ENCODE assay signal across 8 cellular contexts in the genomic region with DNA sequence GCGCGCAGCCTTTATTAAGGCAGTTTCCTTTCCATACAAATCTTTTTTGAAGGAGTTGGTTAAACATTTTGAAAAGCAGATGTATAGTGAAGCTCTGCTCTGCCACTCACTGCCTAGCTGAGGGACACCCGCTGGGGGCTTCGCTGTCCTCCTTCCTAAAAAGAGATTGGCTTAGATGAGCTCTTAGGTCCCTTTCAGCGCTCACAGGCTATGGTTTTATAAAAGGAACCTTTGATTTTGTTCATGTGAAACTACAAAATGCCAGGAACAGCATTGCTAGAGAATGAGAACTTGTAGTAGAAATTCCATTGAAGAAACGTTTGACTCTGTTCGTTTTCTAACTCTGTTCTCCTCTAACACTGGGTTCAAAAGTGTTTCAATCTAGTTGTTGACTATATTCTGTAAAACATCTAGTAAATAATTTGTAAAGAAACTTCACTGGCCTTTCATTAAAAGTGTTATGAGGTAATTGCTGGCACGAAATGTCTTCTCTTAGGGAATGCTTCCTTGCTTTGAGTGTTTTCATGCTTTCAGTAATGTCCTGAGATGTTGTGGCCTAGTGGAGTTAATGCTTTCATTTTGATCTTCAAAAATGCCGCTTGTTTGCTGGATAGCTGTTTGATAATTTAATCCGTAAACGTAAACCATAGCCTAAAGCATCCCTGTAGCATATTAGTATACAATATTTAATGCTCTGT. TPM values are rescaled to one million over a fixed set of nuclear protein-coding genes. Genes with fewer than 3 reads are reported as not detected.
A peak's percentile ranks its signal among the peaks of the same experiment; 100 is the strongest.
DNase-seq lines count a peak whose midpoint lies in the region; ATAC-seq, FAIRE-seq and TF ChIP-seq lines count a peak whose summit lies in the region.

No MANE protein-coding gene starts in this region.

- SMC1A ChIA-PET in GM12878 (lab: Charles Lee; ENCODE audit: uncharacterized antibody, unreplicated experiment): interaction anchor here (0.7 kb wide), 1 partner anchor 41 kb away, joined by 4 read pairs; no protein-coding TSS in a partner anchor

- ATAC-seq in A549: no peak
- no peak for ATAC-seq in GM12878

- FAIRE-seq in A549 (lab: Jason Lieb, UNC) (no peak), GM12878 (lab: Jason Lieb, UNC) (peak; percentile 38)

- H3K9me3 ChIP-seq in A549 (no peaks in the 10 kb centered on the region), GM12878 (replicated peaks; ENCODE audit: control insufficient read depth, insufficient read depth, low read length) (no peaks in the 10 kb centered on the region), liver (ENCODE audit: control insufficient read depth in 4 of 4, low read length in 3 of 4) (no peaks in the 10 kb centered on the region), tibial nerve (no peaks in the 10 kb centered on the region)

- H3K27ac ChIP-seq in A549 (peak overlapping the region; percentile 92 to 97), GM12878 (ENCODE audit: control insufficient read depth, insufficient read depth) (peak overlapping the region; percentile 86), liver (ENCODE audit: low read depth in 1 of 2, low read length in 2 of 2) (peak overlapping the region; percentile 98 to 99), tibial nerve (peak overlapping the region in 3 of 4 donors; percentile 97 to 100 (median 100))

- WGBS in A549 (ENCODE audit: missing lambda C conversion rate): 20% methylated on average over 11 of the region's 11 CpGs
- WGBS in GM12878 (ENCODE audit: insufficient coverage, insufficient replicate concordance, low lambda C conversion rate, missing lambda C conversion rate): 5% methylated on average over 11 of the region's 11 CpGs
- WGBS in liver: 17% methylated on average over 11 of the region's 11 CpGs
- 6 to 7% methylated on average over 11 of the region's 11 CpGs for WGBS in tibial nerve, 2 donors

- H4K20me1 ChIP-seq in GM12878 (ENCODE audit: control insufficient read depth, insufficient read depth): peaks cover 2% of the 10 kb centered on the region; the same call in 1 of the 2 replicates

- no peak overlapping the region for H2AFZ ChIP-seq in GM12878 (ENCODE audit: control insufficient read depth, low read depth, low read length)

- TF ChIP-seq POLR2A in A549 (IDR thresholded peaks at IDR 0.05; ENCODE audit: low read length) (no peak), GM12878 (IDR thresholded peaks at IDR 0.05; ENCODE audit: low read depth, low read length) (no peak), tibial nerve (IDR thresholded peaks at IDR 0.05) (no peak)

- POLR2A ChIA-PET in A549 (lab: Yijun Ruan, JAX) (no interaction called here), HEK293T (lab: Yijun Ruan, JAX) (interaction anchor here (0.9 to 2.7 kb wide), 2 partner anchors 32 to 53 kb away, joined by 4 to 19 read pairs; partner anchors contain the start of gene EIF5), GM12878 (lab: Charles Lee) (interaction anchor here (0.7 kb wide), 1 partner anchor 40 kb away, joined by 3 read pairs; no protein-coding TSS in a partner anchor)

- intact Hi-C loops in GM12878 (cut with micrococcal nuclease; ENCODE audit: unreplicated experiment): loop anchor here (5.0 kb wide), 1 partner anchor 54 kb away; the partner anchor contains the start of gene EIF5

- TF ChIP-seq CTCF in A549 (IDR thresholded peaks at IDR 0.05) (no peak), GM12878 (IDR thresholded peaks at IDR 0.05 in 2 of 3, conservative IDR thresholded peaks at IDR 0.05 in 1 of 3; ENCODE audit: control insufficient read depth in 2 of 3, extremely low read depth in 1 of 3, insufficient read depth in 1 of 3, low read depth in 3 of 3, low read length in 3 of 3) (no peak), liver (IDR thresholded peaks at IDR 0.05; ENCODE audit: low read depth, low read length, missing input control) (no peak), tibial nerve (IDR thresholded peaks at IDR 0.05) (no peak)

- H3K9ac ChIP-seq in GM12878 (ENCODE audit: control insufficient read depth, insufficient read depth, low read length) (peak overlapping the region; percentile 91), liver (ENCODE audit: low read depth in 1 of 2, low read length in 2 of 2) (peak overlapping the region; percentile 68 to 91)

- peaks cover 63% of the 10 kb centered on the region for H3K79me2 ChIP-seq in GM12878 (ENCODE audit: control insufficient read depth, insufficient read depth, low read length)

- CTCF ChIA-PET in A549 (lab: Yijun Ruan, JAX): no interaction called here
- CTCF ChIA-PET in HEK293T (lab: Yijun Ruan, JAX): no interaction called here
- CTCF ChIA-PET in GM12878 (lab: Yijun Ruan, JAX): interaction anchor here (1.0 to 1.7 kb wide), 4 partner anchors 13 to 55 kb away, joined by 3 to 5 read pairs (median 4); no protein-coding TSS in a partner anchor

- no TSS peak for BruUV-seq in GM12878 (replicated peaks; lab: Mats Ljungman, UMichigan)

- in situ Hi-C loops in GM12878 (cut with MboI): no loop called here

- RAD21 ChIA-PET in GM12878 (lab: Charles Lee; ENCODE audit: unreplicated experiment): no interaction called here

- no peak for TF ChIP-seq EP300 in A549 (IDR thresholded peaks at IDR 0.05)
- no peak for TF ChIP-seq EP300 in GM12878 (IDR thresholded peaks at IDR 0.05; ENCODE audit: borderline replicate concordance in 1 of 2, control insufficient read depth in 1 of 2, low read depth in 2 of 2, low read length in 2 of 2)
- TF ChIP-seq EP300 in tibial nerve (IDR thresholded peaks at IDR 0.05): no peak

- DNase-seq in A549 (ENCODE audit: low read depth in 1 of 2, low spot score in 1 of 2) (no peak), HEK293T (ENCODE audit: extremely low spot score) (no peak), GM12878 (ENCODE audit: low read depth, low spot score) (no peak), tibial nerve (ENCODE audit: low spot score in 2 of 2) (no peak), SIG-M5 treated with dmso at 0.1 percent for 504 hours (lab: John Stamatoyannopoulos, UW; ENCODE audit: unreplicated experiment) (no peak)
- DNase-seq in stimulated activated naive CD4-positive, alpha-beta T cell (lab: John Stamatoyannopoulos, UW): no peak
- DNase-seq in stimulated activated CD8-positive, alpha-beta memory T cell treated with anti-CD3 and anti-CD28 coated beads, Interleukin-4, amount 100 ng/mL, for 48 hours: no peak

- H3K4me1 ChIP-seq in A549 (peaks cover 24% of the 10 kb centered on the region), GM12878 (ENCODE audit: control insufficient read depth, insufficient read depth, low read length) (peaks cover 13% of the 10 kb centered on the region), liver (ENCODE audit: control insufficient read depth in 4 of 4, insufficient read depth in 4 of 4, low read length in 3 of 4) (peaks cover 8 to 27% (median 16%) of the 10 kb centered on the region in 4 donors), tibial nerve (peaks cover 0 to 52% (median 30%) of the 10 kb centered on the region in 4 donors)

- TF ChIP-seq RAD21 in A549 (conservative IDR thresholded peaks at IDR 0.05 in 1 of 2, IDR thresholded peaks at IDR 0.05 in 1 of 2) (no peak), GM12878 (IDR thresholded peaks at IDR 0.05; ENCODE audit: insufficient read depth, low read depth, low read length) (no peak), liver (IDR thresholded peaks at IDR 0.05) (no peak)

- peak overlapping the region; percentile 99 for H3K4me2 ChIP-seq in A549
- peak overlapping the region; percentile 93 for H3K4me2 ChIP-seq in GM12878 (ENCODE audit: control insufficient read depth, insufficient read depth)

- H3K27me3 ChIP-seq in GM12878 (replicated peaks in 1 of 2; ENCODE audit: control insufficient read depth in 2 of 2, insufficient read depth in 2 of 2, low read length in 1 of 2): no peaks in the 10 kb centered on the region
- H3K27me3 ChIP-seq in liver (ENCODE audit: control insufficient read depth in 4 of 4, insufficient read depth in 4 of 4, low read length in 3 of 4): no peaks in the 10 kb centered on the region
- no peaks in the 10 kb centered on the region for H3K27me3 ChIP-seq in tibial nerve

- H3K4me3 ChIP-seq in A549 (peak overlapping the region; percentile 87), GM12878 (peak overlapping the region; percentile 91), liver (ENCODE audit: low read depth in 1 of 3, low read length in 3 of 3) (peak overlapping the region; percentile 65 to 95 (median 82)), tibial nerve (peak overlapping the region; percentile 75 to 95 (median 92))

- H3K36me3 ChIP-seq in GM12878 (ENCODE audit: control insufficient read depth in 2 of 2, insufficient read depth in 2 of 2, low read length in 1 of 2) (no peaks in the 10 kb centered on the region), liver (ENCODE audit: control insufficient read depth in 4 of 4, insufficient read depth in 3 of 4, low read depth in 1 of 4, low read length in 3 of 4) (no peaks in the 10 kb centered on the region), tibial nerve (no peaks in the 10 kb centered on the region)

RNA-seq across cellular contexts. Expression of gene MARK3, which starts 1.6 kb away (rescaled TPM):
- polyA plus RNA-seq in A549 (2011; rRNA removed) (89.9 and 97.6 TPM in 2 replicates), A549 (2017; fragmentation: RNase III; extraction: RNeasy Plus Mini Kit Qiagen cat#74134 plus additional on column Dnase treatment) (59.7 to 66.2 TPM (median 60.4 TPM) in 3 replicates), GM12878 (2011; rRNA removed) (75.1 and 85.6 TPM in 2 replicates), GM12878 (2014; fragmentation: Illumina TruSeq; extraction: Trizol) (50.7 and 52.0 TPM in 2 replicates), GM12878 (2014; fragmentation: Nextera tagmentation; extraction: Ambion mirVana) (10 to 100 TPM; 10.7 to 19.8 TPM), GM12878 (2014; rRNA removed) (43.2 and 49.9 TPM in 2 replicates), GM12878 (2016; fragmentation: Nextera tagmentation; extraction: Ambion mirVana) (10 to 100 TPM; 28.6 to 31.0 TPM), liver (10 to 100 TPM; 14.1 to 18.1 TPM)
- 48.8 and 54.3 TPM in 2 replicates for polyA plus RNA-seq in A549 (2012; cell fraction: cytosol; rRNA removed)
- polyA plus RNA-seq in A549 (2012; cell fraction: nucleus; rRNA removed): 70.3 and 84.2 TPM in 2 replicates
- polyA minus RNA-seq in A549 (2011; rRNA and poly(A)+ RNA removed): 65.6 and 74.0 TPM in 2 replicates
- 225 and 244 TPM in 2 replicates for total RNA-seq in GM12878 (2013; cell fraction: nucleolus; rRNA removed)
- total RNA-seq in GM12878 (2014; rRNA removed) (39.6 and 43.3 TPM in 2 replicates), GM12878 (2014; rRNA removed; fragmentation: Illumina TruSeq; extraction: Trizol) (48.0 and 48.3 TPM in 2 replicates), GM12878 (2021) (51.9 and 59.3 TPM in 2 replicates), liver (10 to 100 TPM; 48.0 to 86.0 TPM), tibial nerve (100 to 1,000 TPM; 109 to 143 (median 125) TPM)
- 36.8 TPM for polyA plus RNA-seq in GM12878 (2011; ENCODE audit: low read depth)
- 40.5 and 46.1 TPM in 2 replicates for polyA plus RNA-seq in GM12878 (2011; cell fraction: cytosol; rRNA removed)
- polyA plus RNA-seq in GM12878 (2011; cell fraction: nucleus; rRNA removed): 90.2 and 95.2 TPM in 2 replicates
- 39.8 and 47.5 TPM in 2 replicates for polyA plus RNA-seq in GM12878 (2012)
- polyA minus RNA-seq in GM12878 (2011; rRNA and poly(A)+ RNA removed): 73.2 and 80.4 TPM in 2 replicates
- 15.8 and 21.0 TPM in 2 replicates for polyA minus RNA-seq in GM12878 (2011; cell fraction: cytosol; rRNA and poly(A)+ RNA removed)
- polyA minus RNA-seq in GM12878 (2011; cell fraction: nucleus; rRNA and poly(A)+ RNA removed): 63.7 and 92.2 TPM in 2 replicates

RNA-seq across cellular contexts. Expression of gene EIF5, which starts 52.7 kb away (rescaled TPM):
- polyA plus RNA-seq in A549 (2011; rRNA removed) (509 and 591 TPM in 2 replicates), A549 (2017; fragmentation: RNase III; extraction: RNeasy Plus Mini Kit Qiagen cat#74134 plus additional on column Dnase treatment) (276 to 288 TPM (median 281 TPM) in 3 replicates), GM12878 (2011; rRNA removed) (268 and 275 TPM in 2 replicates), GM12878 (2014; fragmentation: Illumina TruSeq; extraction: Trizol) (137 and 204 TPM in 2 replicates), GM12878 (2014; fragmentation: Nextera tagmentation; extraction: Ambion mirVana) (10 to 100 TPM; 51.2 to 80.9 TPM), GM12878 (2014; rRNA removed) (83.2 and 89.1 TPM in 2 replicates), GM12878 (2016; fragmentation: Nextera tagmentation; extraction: Ambion mirVana) (100 to 1,000 TPM; 312 to 360 TPM), liver (100 to 1,000 TPM; 203 to 435 TPM)
- 193 and 219 TPM in 2 replicates for polyA plus RNA-seq in A549 (2012; cell fraction: cytosol; rRNA removed)
- polyA plus RNA-seq in A549 (2012; cell fraction: nucleus; rRNA removed): 137 and 145 TPM in 2 replicates
- polyA minus RNA-seq in A549 (2011; rRNA and poly(A)+ RNA removed): 204 and 274 TPM in 2 replicates
- total RNA-seq in GM12878 (2013; cell fraction: nucleolus; rRNA removed): 250 and 254 TPM in 2 replicates
- total RNA-seq in GM12878 (2014; rRNA removed) (68.6 and 75.6 TPM in 2 replicates), GM12878 (2014; rRNA removed; fragmentation: Illumina TruSeq; extraction: Trizol) (84.1 and 92.7 TPM in 2 replicates), GM12878 (2021) (156 and 166 TPM in 2 replicates), liver (100 to 1,000 TPM; 121 to 181 TPM), tibial nerve (100 to 1,000 TPM; 128 to 226 (median 160) TPM)
- polyA plus RNA-seq in GM12878 (2011; ENCODE audit: low read depth): 78.4 TPM
- polyA plus RNA-seq in GM12878 (2011; cell fraction: cytosol; rRNA removed): 141 and 164 TPM in 2 replicates
- polyA plus RNA-seq in GM12878 (2011; cell fraction: nucleus; rRNA removed): 181 and 255 TPM in 2 replicates
- polyA plus RNA-seq in GM12878 (2012): 118 and 152 TPM in 2 replicates
- polyA minus RNA-seq in GM12878 (2011; rRNA and poly(A)+ RNA removed): 123 and 221 TPM in 2 replicates
- 54.0 and 67.9 TPM in 2 replicates for polyA minus RNA-seq in GM12878 (2011; cell fraction: cytosol; rRNA and poly(A)+ RNA removed)
- polyA minus RNA-seq in GM12878 (2011; cell fraction: nucleus; rRNA and poly(A)+ RNA removed): 134 and 194 TPM in 2 replicates
